In the genomic region with DNA sequence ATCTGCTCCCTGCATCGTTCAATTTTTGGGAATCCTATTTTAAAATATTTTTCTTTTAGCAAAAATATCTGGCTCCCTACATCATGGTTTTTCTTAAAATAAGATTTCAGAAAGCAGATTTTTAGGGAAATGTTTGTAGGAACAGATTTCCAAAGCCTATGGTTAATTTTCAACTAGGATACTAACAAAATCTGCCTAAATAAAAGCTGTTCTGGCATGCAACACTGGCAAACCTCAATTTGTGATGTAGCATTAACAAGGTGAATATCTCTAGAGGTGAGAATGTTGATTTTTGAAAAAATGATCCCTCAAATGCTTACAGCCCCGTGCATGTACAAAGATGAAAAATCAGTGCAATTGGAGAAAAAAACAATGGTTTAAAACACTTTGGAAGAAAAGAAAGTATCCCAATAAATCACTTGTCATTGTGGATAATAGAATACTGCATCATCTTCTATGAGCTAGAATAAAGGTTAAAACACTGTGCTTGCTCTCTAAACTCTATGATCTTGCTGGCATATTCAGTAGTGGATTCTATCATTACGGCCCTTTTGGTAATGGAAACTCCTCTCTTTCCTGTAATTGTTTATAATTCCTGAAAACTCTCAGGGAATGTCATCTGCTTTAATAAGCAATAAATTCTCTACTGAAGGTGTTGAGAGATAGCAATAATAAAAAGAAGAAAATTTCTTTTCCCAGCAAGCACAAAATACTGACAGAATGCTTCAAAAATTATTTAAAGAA, we compare ENCODE assay signal across 28 cellular contexts.
"Had no signal": no experiment of that assay in that cellular context is flagged by ENCODE, and none has a peak within 500 bp of the region (broad histone marks: within the 10 kb centered on the region; RNA-seq: fewer than 3 reads in every experiment).

No MANE protein-coding gene starts in this region.

- H3K9me3 Mint-ChIP-seq: dendritic cell treated with granulocyte-macrophage colony-stimulating factor and Interleukin-4, amounts not matched to agents 40 ng/mL and 50 ng/mL, for 4 days; mesothelial cell of epicardium had no signal

- H3K4me3 ChIP-seq: colonic mucosa, dorsolateral prefrontal cortex, esophagus squamous epithelium, gastrocnemius medialis, heart left ventricle, hepatocyte, left lung, lower lobe of right lung, mucosa of descending colon had no signal

- H3K4me1 Mint-ChIP-seq: immature natural killer cell, mesothelial cell of epicardium, naive B cell had no signal

- H2AFZ ChIP-seq: hepatocyte had no signal

- H3K4me2 ChIP-seq: hepatocyte had no signal

- H3K9me3 ChIP-seq: colonic mucosa, esophagus squamous epithelium, gastrocnemius medialis, heart left ventricle, left lung, lower lobe of right lung, mucosa of descending colon had no signal

- H3K36me3 ChIP-seq: colonic mucosa, esophagus squamous epithelium, gastrocnemius medialis, heart left ventricle, left lung, lower lobe of right lung had no signal

- H3K4me1 ChIP-seq: colonic mucosa, esophagus squamous epithelium, gastrocnemius medialis, heart left ventricle, left lung, lower lobe of right lung had no signal

- H3K36me3 Mint-ChIP-seq: immature natural killer cell, mesothelial cell of epicardium, naive B cell had no signal

- H3K27ac Mint-ChIP-seq: dendritic cell treated with granulocyte-macrophage colony-stimulating factor and Interleukin-4, amounts not matched to agents 40 ng/mL and 50 ng/mL, for 4 days; immature natural killer cell; mesothelial cell of epicardium; naive B cell had no signal

- H3K4me3 Mint-ChIP-seq: dendritic cell treated with granulocyte-macrophage colony-stimulating factor and Interleukin-4, amounts not matched to agents 40 ng/mL and 50 ng/mL, for 4 days; immature natural killer cell; mesothelial cell of epicardium; naive B cell had no signal

- H3K27me3 ChIP-seq: colonic mucosa, dorsolateral prefrontal cortex, esophagus squamous epithelium, gastrocnemius medialis, heart left ventricle, hepatocyte, left lung had no signal

- ATAC-seq: esophagus mucosa, gastrocnemius medialis, heart left ventricle, left colon, left lung, left ventricle myocardium superior, lower lobe of right lung, mucosa of descending colon had no signal

- DNase-seq: colonic mucosa; cortex of kidney; dorsolateral prefrontal cortex; effector CD4-positive, alpha-beta T cell; effector memory CD4-positive, alpha-beta T cell; erythroblast; esophagus squamous epithelium; foreskin fibroblast; foreskin melanocyte; gastrocnemius medialis; heart left ventricle; hypothalamus; immature natural killer cell; islet precursor cell; kidney; kidney glomerular epithelial cell; left colon; left lung; left ventricle myocardium superior; lower lobe of right lung; mesenchymal stem cell; mucosa of descending colon; naive B cell had no signal

- H3K27ac ChIP-seq: colonic mucosa, dorsolateral prefrontal cortex, epithelial cell of prostate, esophagus squamous epithelium, gastrocnemius medialis, heart left ventricle, hepatocyte, left lung, lower lobe of right lung had no signal

- H3K79me2 ChIP-seq: hepatocyte had no signal
